Comparison of ENCODE assay signal across 8 cellular contexts in genomic region chr1:153677718-153678518, GRCh38. TPM values are rescaled to one million over a fixed set of nuclear protein-coding genes. Genes with fewer than 3 reads are reported as not detected.
DNase-seq lines count a peak whose midpoint lies in the region; ATAC-seq and TF ChIP-seq lines count a peak whose summit lies in the region.

No MANE protein-coding gene starts in this region.

- H3K79me2 ChIP-seq in PC-3 (ENCODE audit: low read length), result no peaks in the 10 kb centered on the region
- H3K79me2 ChIP-seq in osteoblast (ENCODE audit: insufficient read depth, low read length), result no peaks in the 10 kb centered on the region

- in situ Hi-C loops in HAP-1 (cut with MboI; ENCODE audit: low sequenced_read_pairs), result loop anchor here (5.0 to 10.0 kb wide), 3 partner anchors 67 to 309 kb away; partner anchors contain the start of gene RAB13

- CTCF ChIA-PET in PC-3 (lab: Charles Lee), result interaction anchor here (0.9 kb wide), 1 partner anchor 30 kb away, joined by 6 read pairs; no protein-coding TSS in a partner anchor
- CTCF ChIA-PET in activated naive CD4-positive, alpha-beta T cell treated with anti-CD3 and anti-CD28 coated beads, Interleukin-2, amount 10 ng/mL, durations not matched to agents 7 days and 5 days (lab: Charles Lee), result interaction anchor here (0.5 to 4.2 kb wide), 16 partner anchors 9 to 552 kb away, joined by 3 to 27 read pairs (median 3); partner anchors contain the start of genes RAB13 and RPS27

- H2AFZ ChIP-seq in PC-3 (ENCODE audit: low read length) (peak overlapping the region; percentile 87), osteoblast (ENCODE audit: low read length) (peak overlapping the region; percentile 76)

- H3K9me3 Mint-ChIP-seq in activated naive CD4-positive, alpha-beta T cell treated with anti-CD3 and anti-CD28 coated beads, Interleukin-2, amount 10 ng/mL, durations not matched to agents 7 days and 5 days, result no peaks in the 10 kb centered on the region
- peaks cover 5% of the 10 kb centered on the region for H3K9me3 Mint-ChIP-seq in glutamatergic neuron (ENCODE audit: unreplicated experiment)

- peaks cover 19 to 38% (median 28%) of the 10 kb centered on the region in 10 experiments for H3K4me1 ChIP-seq in BLaER1 treated with 17β-estradiol and CSF1 and Interleukin-3, amounts not matched to agents 10 nM and 100 nM
- no peaks in the 10 kb centered on the region for H3K4me1 ChIP-seq in HAP-1
- peaks cover 12% of the 10 kb centered on the region for H3K4me1 ChIP-seq in PC-3 (ENCODE audit: insufficient read depth, low read length)
- peaks cover 11% of the 10 kb centered on the region for H3K4me1 ChIP-seq in osteoblast (ENCODE audit: insufficient read depth, low read length)

- POLR2A ChIA-PET in PC-3 (lab: Charles Lee; ENCODE audit: unreplicated experiment), result interaction anchor here (0.6 kb wide), 1 partner anchor 650 kb away, joined by 10 read pairs; no protein-coding TSS in a partner anchor

- H3K9me2 ChIP-seq in PC-3 (replicated peaks; ENCODE audit: low read length), result no peaks in the 10 kb centered on the region

- intact Hi-C loops in PC-3 (cut with micrococcal nuclease), result loop anchor here (1.0 to 10.0 kb wide), 4 partner anchors 57 to 323 kb away; partner anchors contain the start of genes RAB13 and S100A9

- peak overlapping the region; percentile 78 for H3K4me3 Mint-ChIP-seq in activated naive CD4-positive, alpha-beta T cell treated with anti-CD3 and anti-CD28 coated beads, Interleukin-2, amount 10 ng/mL, durations not matched to agents 7 days and 5 days
- H3K4me3 Mint-ChIP-seq in glutamatergic neuron (ENCODE audit: unreplicated experiment), result peak overlapping the region; percentile 86

- H3K9me3 ChIP-seq in BLaER1 treated with 17β-estradiol and CSF1 and Interleukin-3, amounts not matched to agents 10 nM and 100 nM (replicated peaks in 1 of 11), result no peaks in the 10 kb centered on the region
- no peaks in the 10 kb centered on the region for H3K9me3 ChIP-seq in HAP-1
- no peaks in the 10 kb centered on the region for H3K9me3 ChIP-seq in PC-3 (ENCODE audit: low read length)
- H3K9me3 ChIP-seq in osteoblast (ENCODE audit: low read depth, low read length), result no peaks in the 10 kb centered on the region

- H3K9ac ChIP-seq in BLaER1 treated with 17β-estradiol and CSF1 and Interleukin-3, amounts not matched to agents 10 nM and 100 nM, result peak overlapping the region; percentile 20 to 73 (median 66); a peak in 19 of 22 replicates
- H3K9ac ChIP-seq in PC-3 (ENCODE audit: low read length), result no peak overlapping the region

- H3K27me3 Mint-ChIP-seq in activated naive CD4-positive, alpha-beta T cell treated with anti-CD3 and anti-CD28 coated beads, Interleukin-2, amount 10 ng/mL, durations not matched to agents 7 days and 5 days, result peaks cover 59% of the 10 kb centered on the region
- peaks cover 27% of the 10 kb centered on the region for H3K27me3 Mint-ChIP-seq in glutamatergic neuron (ENCODE audit: unreplicated experiment)

- no peaks in the 10 kb centered on the region; a peak in 1 of 22 replicates for H4K20me1 ChIP-seq in BLaER1 treated with 17β-estradiol and CSF1 and Interleukin-3, amounts not matched to agents 10 nM and 100 nM
- H4K20me1 ChIP-seq in PC-3 (ENCODE audit: low read length) (no peaks in the 10 kb centered on the region), osteoblast (ENCODE audit: insufficient read depth, low read length) (no peaks in the 10 kb centered on the region)

- peak overlapping the region; percentile 49 to 71 (median 62) for H3K4me3 ChIP-seq in BLaER1 treated with 17β-estradiol and CSF1 and Interleukin-3, amounts not matched to agents 10 nM and 100 nM
- no peak overlapping the region for H3K4me3 ChIP-seq in HAP-1
- H3K4me3 ChIP-seq in PC-3 (ENCODE audit: low read length), result peak overlapping the region; percentile 67
- H3K4me3 ChIP-seq in osteoblast (ENCODE audit: insufficient read depth, low read length), result peak overlapping the region; percentile 59

- peaks cover 27% of the 10 kb centered on the region for H3K4me1 Mint-ChIP-seq in activated naive CD4-positive, alpha-beta T cell treated with anti-CD3 and anti-CD28 coated beads, Interleukin-2, amount 10 ng/mL, durations not matched to agents 7 days and 5 days
- H3K4me1 Mint-ChIP-seq in glutamatergic neuron (ENCODE audit: low read depth, unreplicated experiment), result peaks cover 9% of the 10 kb centered on the region

- no peaks in the 10 kb centered on the region for H3K36me3 ChIP-seq in BLaER1 treated with 17β-estradiol and CSF1 and Interleukin-3, amounts not matched to agents 10 nM and 100 nM
- no peaks in the 10 kb centered on the region for H3K36me3 ChIP-seq in HAP-1 (replicated peaks)
- H3K36me3 ChIP-seq in PC-3 (ENCODE audit: low read depth, low read length), result no peaks in the 10 kb centered on the region
- no peaks in the 10 kb centered on the region for H3K36me3 ChIP-seq in osteoblast (ENCODE audit: insufficient read depth, low read length)

- H3F3A ChIP-seq in PC-3 (ENCODE audit: low read length, unreplicated experiment), result no peaks in the 10 kb centered on the region

- H3K4me2 ChIP-seq in BLaER1 treated with 17β-estradiol and CSF1 and Interleukin-3, amounts not matched to agents 10 nM and 100 nM, result peak overlapping the region; percentile 88 to 99 (median 96)
- H3K4me2 ChIP-seq in PC-3 (ENCODE audit: low read length) (peak overlapping the region; percentile 95), osteoblast (ENCODE audit: insufficient read depth, low read length) (peak overlapping the region; percentile 79)

- no TSS peak for BruUV-seq in PC-3 (replicated peaks; lab: Mats Ljungman, UMichigan)

- H3K27ac ChIP-seq in BLaER1 treated with 17β-estradiol and CSF1 and Interleukin-3, amounts not matched to agents 10 nM and 100 nM, result peak overlapping the region in 2 of 11 experiments; percentile 48 to 54; a peak in 4 of 22 replicates
- no peak overlapping the region for H3K27ac ChIP-seq in PC-3 (ENCODE audit: low read length)
- no peak overlapping the region for H3K27ac ChIP-seq in osteoblast (ENCODE audit: low read depth, low read length)

- peak; percentile 99 for TF ChIP-seq CTCF in PC-3 (conservative IDR thresholded peaks at IDR 0.05; ENCODE audit: low read depth, low read length)
- peak; percentile 76 for TF ChIP-seq CTCF in glutamatergic neuron (IDR thresholded peaks at IDR 0.05; ENCODE audit: partially characterized antibody, unreplicated experiment)
- peak; percentile 91 for TF ChIP-seq CTCF in osteoblast (IDR thresholded peaks at IDR 0.05; ENCODE audit: extremely low read depth, low read depth, low read length)

- ATAC-seq in PC-3 (peak; percentile 73), HG02840 (IDR thresholded peaks at IDR 0.05; ENCODE audit: low FRiP score, unreplicated experiment) (no peak)

- H3K27me3 ChIP-seq in BLaER1 treated with 17β-estradiol and CSF1 and Interleukin-3, amounts not matched to agents 10 nM and 100 nM, result peaks cover 39 to 53% (median 44%) of the 10 kb centered on the region in 11 experiments
- H3K27me3 ChIP-seq in HAP-1 (ENCODE audit: low read depth) (peaks cover 2% of the 10 kb centered on the region), PC-3 (ENCODE audit: low read length) (peaks cover 16% of the 10 kb centered on the region), osteoblast (ENCODE audit: insufficient read depth, low read length) (peaks cover 47% of the 10 kb centered on the region)

- H3K36me3 Mint-ChIP-seq in activated naive CD4-positive, alpha-beta T cell treated with anti-CD3 and anti-CD28 coated beads, Interleukin-2, amount 10 ng/mL, durations not matched to agents 7 days and 5 days, result no peaks in the 10 kb centered on the region
- H3K36me3 Mint-ChIP-seq in glutamatergic neuron (ENCODE audit: unreplicated experiment), result no peaks in the 10 kb centered on the region

- DNase-seq in HAP-1 (ENCODE audit: low spot score in 2 of 2), result peak; percentile 17 to 69
- DNase-seq in PC-3, result peak; percentile 70
- DNase-seq in activated naive CD4-positive, alpha-beta T cell treated with anti-CD3 and anti-CD28 coated beads, Interleukin-2, amount 10 ng/mL, durations not matched to agents 7 days and 5 days, result peak; percentile 66
- DNase-seq in glutamatergic neuron, result peak; percentile 74
- peak; percentile 90 for DNase-seq in osteoblast (ENCODE audit: insufficient read length, low spot score, missing footprints)
- no peak for DNase-seq in NCI-H524 treated with DMSO at 0.1 percent for 48 hours (lab: John Stamatoyannopoulos, UW)

- H3K27ac Mint-ChIP-seq in activated naive CD4-positive, alpha-beta T cell treated with anti-CD3 and anti-CD28 coated beads, Interleukin-2, amount 10 ng/mL, durations not matched to agents 7 days and 5 days, result no peak overlapping the region
- H3K27ac Mint-ChIP-seq in glutamatergic neuron (ENCODE audit: unreplicated experiment), result no peak overlapping the region

RNA-seq across cellular contexts. Expression of gene NPR1, which starts 0.6 kb away (rescaled TPM):
- total RNA-seq in PC-3 (2014; rRNA removed), result 0.46 and 0.84 TPM in 2 replicates
- not detected for total RNA-seq in glutamatergic neuron (ENCODE audit: unreplicated experiment)
- under 0.01 TPM in 1 of 2 replicates, not detected in the other for total RNA-seq in osteoblast

RNA-seq across cellular contexts. Expression of gene ILF2, which starts 7.1 kb away (rescaled TPM):
- total RNA-seq in PC-3 (2014; rRNA removed), result 398 and 439 TPM in 2 replicates
- total RNA-seq in glutamatergic neuron (ENCODE audit: unreplicated experiment), result 221 TPM
- total RNA-seq in osteoblast, result 130 and 142 TPM in 2 replicates

RNA-seq across cellular contexts. Expression of gene SNAPIN, which starts 19.4 kb away (rescaled TPM):
- 46.4 and 82.0 TPM in 2 replicates for total RNA-seq in PC-3 (2014; rRNA removed)
- 30.8 TPM for total RNA-seq in glutamatergic neuron (ENCODE audit: unreplicated experiment)
- 53.6 TPM in 2 replicates for total RNA-seq in osteoblast

RNA-seq across cellular contexts. Expression of gene CHTOP, which starts 44.1 kb away (rescaled TPM):
- total RNA-seq in PC-3 (2014; rRNA removed) (101 and 112 TPM in 2 replicates), glutamatergic neuron (ENCODE audit: unreplicated experiment) (84.7 TPM), osteoblast (38.9 and 40.9 TPM in 2 replicates)

RNA-seq across cellular contexts. Expression of gene S100A1, which starts 49.7 kb away (rescaled TPM):
- total RNA-seq in PC-3 (2014; rRNA removed) (0.29 TPM in 1 of 2 replicates, not detected in the other), glutamatergic neuron (ENCODE audit: unreplicated experiment) (35.4 TPM), osteoblast (0.29 TPM in 1 of 2 replicates, not detected in the other)
